In genomic region chr22:20194681-20195593, GRCh38 we compare ENCODE assay signal across 18 cellular contexts. TPM values are rescaled to one million over a fixed set of nuclear protein-coding genes. Genes with fewer than 3 reads are reported as not detected.
"Had no signal": no experiment of that assay in that cellular context is flagged by ENCODE, and none has a peak within 500 bp of the region (broad histone marks: within the 10 kb centered on the region; RNA-seq: fewer than 3 reads in every experiment).

No MANE protein-coding gene starts in this region.

- H3K36me3 Mint-ChIP-seq: activated naive CD4-positive, alpha-beta T cell treated with anti-CD3 and anti-CD28 coated beads, Interleukin-2, amount 50 U/mL, for 24 hours had no signal

- H3K27me3 ChIP-seq: heart right ventricle, sigmoid colon had no signal

- H3K9me3 Mint-ChIP-seq: activated naive CD4-positive, alpha-beta T cell treated with anti-CD3 and anti-CD28 coated beads, Interleukin-2, amount 50 U/mL, for 24 hours; nephron; stimulated activated naive CD8-positive, alpha-beta T cell treated with anti-CD3 and anti-CD28 coated beads, Interleukin-15, Interleukin-2, amounts not matched to agents 100 ng/mL and 50 ng/mL, for 24 hours had no signal

- H3K4me1 Mint-ChIP-seq: activated naive CD4-positive, alpha-beta T cell treated with anti-CD3 and anti-CD28 coated beads, Interleukin-2, amount 50 U/mL, for 24 hours had no signal

- H3K4me3 ChIP-seq: coronary artery, heart right ventricle, psoas muscle, sigmoid colon had no signal

- H3K27me3 Mint-ChIP-seq: activated naive CD4-positive, alpha-beta T cell treated with anti-CD3 and anti-CD28 coated beads, Interleukin-2, amount 50 U/mL, for 24 hours; stimulated activated naive CD8-positive, alpha-beta T cell treated with anti-CD3 and anti-CD28 coated beads, Interleukin-15, Interleukin-2, amounts not matched to agents 100 ng/mL and 50 ng/mL, for 24 hours had no signal

- H3K4me3 Mint-ChIP-seq: activated naive CD4-positive, alpha-beta T cell treated with anti-CD3 and anti-CD28 coated beads, Interleukin-2, amount 50 U/mL, for 24 hours; nephron; stimulated activated naive CD8-positive, alpha-beta T cell treated with anti-CD3 and anti-CD28 coated beads, Interleukin-15, Interleukin-2, amounts not matched to agents 100 ng/mL and 50 ng/mL, for 24 hours had no signal

- H3K27ac Mint-ChIP-seq: nephron; stimulated activated naive CD8-positive, alpha-beta T cell treated with anti-CD3 and anti-CD28 coated beads, Interleukin-15, Interleukin-2, amounts not matched to agents 100 ng/mL and 50 ng/mL, for 24 hours had no signal

- H3K27ac ChIP-seq: coronary artery, heart right ventricle, psoas muscle, sigmoid colon had no signal

- ATAC-seq: heart right ventricle, left lobe of liver, psoas muscle had no signal

- DNase-seq: activated CD4-positive, alpha-beta T cell treated with anti-CD3 and anti-CD28 coated beads for 48 hours; activated effector memory CD4-positive, alpha-beta T cell treated with Interleukin-2 at 50 U/mL for 16 hours; activated T-cell treated with anti-CD3 and anti-CD28 coated beads, Interleukin-2, amount 50 U/mL, for 1 hour; central memory CD4-positive, alpha-beta T cell; effector CD4-positive, alpha-beta T cell; foreskin melanocyte; heart right ventricle; islet precursor cell; mammary epithelial cell; psoas muscle; sigmoid colon; stimulated activated CD4-positive, alpha-beta T cell treated with anti-CD3 and anti-CD28 coated beads, Interleukin-2, amount 100 ng/mL, for 24 hours had no signal

- H3K36me3 ChIP-seq: heart right ventricle, sigmoid colon had no signal

- H3K9me3 ChIP-seq: heart right ventricle, psoas muscle, sigmoid colon had no signal

- H3K4me1 ChIP-seq: heart right ventricle, psoas muscle, sigmoid colon had no signal

RNA-seq across cellular contexts. Expression of gene CCDC188, which starts 44.1 kb away (rescaled TPM):
- total RNA-seq: activated CD8-positive, alpha-beta memory T cell treated with anti-CD3 and anti-CD28 coated beads for 36 hours; left lobe of liver had no signal
